Comparison of ENCODE assay signal across 17 cellular contexts in genomic region chr4:182175788-182176519, GRCh38.
DNase-seq lines count a peak whose midpoint lies in the region; ATAC-seq, FAIRE-seq and TF ChIP-seq lines count a peak whose summit lies in the region.
"Had no signal": no experiment of that assay in that cellular context is flagged by ENCODE, and none has a peak within 500 bp of the region (broad histone marks: within the 10 kb centered on the region; RNA-seq: fewer than 3 reads in every experiment).

No MANE protein-coding gene starts in this region.

- no peak for TF ChIP-seq CTCF in astrocyte (IDR thresholded peaks at IDR 0.05; ENCODE audit: insufficient read depth, low read depth, low read length)
- no peak for TF ChIP-seq CTCF in osteoblast (IDR thresholded peaks at IDR 0.05; ENCODE audit: extremely low read depth, low read depth, low read length)

- H4K20me1 ChIP-seq in astrocyte (ENCODE audit: insufficient read depth, low read length) (peaks cover 12% of the 10 kb centered on the region), osteoblast (ENCODE audit: insufficient read depth, low read length) (no peaks in the 10 kb centered on the region)

- no peak for FAIRE-seq in astrocyte (lab: Jason Lieb, UNC)
- FAIRE-seq: G401.6 had no signal

- H3K4me1 ChIP-seq in astrocyte (ENCODE audit: insufficient read depth, low read length) = peaks cover 15% of the 10 kb centered on the region
- peaks cover 11% of the 10 kb centered on the region for H3K4me1 ChIP-seq in osteoblast (ENCODE audit: insufficient read depth, low read length)

- no peaks in the 10 kb centered on the region for H3K9me3 Mint-ChIP-seq in astrocyte (ENCODE audit: unreplicated experiment)

- H3K79me2 ChIP-seq in astrocyte (ENCODE audit: insufficient read depth, low read length) (peaks cover 93% of the 10 kb centered on the region), osteoblast (ENCODE audit: insufficient read depth, low read length) (no peaks in the 10 kb centered on the region)

- H3K27ac Mint-ChIP-seq in astrocyte (ENCODE audit: unreplicated experiment) = no peak overlapping the region
- H3K27ac Mint-ChIP-seq: B cell; CD4-positive, CD25-positive, alpha-beta regulatory T cell had no signal

- ATAC-seq in GM21390 (IDR thresholded peaks at IDR 0.05; ENCODE audit: unreplicated experiment) = no peak
- ATAC-seq: HCT116 had no signal

- H3K9me3 ChIP-seq in astrocyte (ENCODE audit: insufficient read depth, low read depth, low read length) = no peaks in the 10 kb centered on the region
- no peaks in the 10 kb centered on the region for H3K9me3 ChIP-seq in osteoblast (ENCODE audit: low read depth, low read length)

- DNase-seq in NCI-H748 (lab: John Stamatoyannopoulos, UW; ENCODE audit: unreplicated experiment) = peak; percentile 20
- DNase-seq in NCI-H748 treated with DMSO at 0.1 percent for 48 hours (lab: John Stamatoyannopoulos, UW) = no peak
- peak; percentile 25 for DNase-seq in HT-29 (ENCODE audit: low spot score)
- DNase-seq in astrocyte (ENCODE audit: low read depth) = peak; percentile 65
- peak; percentile 36 for DNase-seq in osteoblast (ENCODE audit: insufficient read length, low spot score, missing footprints)
- DNase-seq in GOT3 (lab: John Stamatoyannopoulos, UW) = no peak
- DNase-seq: CD4-positive, CD25-positive, alpha-beta regulatory T cell; GM23248; KG1; NCI-H1930; NCI-H524; OCI-M1 had no signal

- H3K4me3 ChIP-seq in astrocyte (ENCODE audit: insufficient read depth, low read depth, low read length) (no peak overlapping the region), osteoblast (ENCODE audit: insufficient read depth, low read length) (no peak overlapping the region)
- H3K4me3 ChIP-seq: GM23248 had no signal

- peaks cover 4% of the 10 kb centered on the region for H3K36me3 Mint-ChIP-seq in astrocyte (ENCODE audit: low read depth, unreplicated experiment)
- H3K36me3 Mint-ChIP-seq: CD4-positive, CD25-positive, alpha-beta regulatory T cell had no signal

- H3K27me3 ChIP-seq in astrocyte (ENCODE audit: insufficient read depth, low read length) (no peaks in the 10 kb centered on the region), osteoblast (ENCODE audit: insufficient read depth, low read length) (no peaks in the 10 kb centered on the region)

- peaks cover 14% of the 10 kb centered on the region for H3K4me1 Mint-ChIP-seq in astrocyte (ENCODE audit: low read depth, unreplicated experiment)
- H3K4me1 Mint-ChIP-seq: B cell; CD4-positive, CD25-positive, alpha-beta regulatory T cell had no signal

- no peaks in the 10 kb centered on the region for H3K27me3 Mint-ChIP-seq in astrocyte (ENCODE audit: low read depth, unreplicated experiment)
- H3K27me3 Mint-ChIP-seq: B cell; CD4-positive, CD25-positive, alpha-beta regulatory T cell had no signal

- H3K4me3 Mint-ChIP-seq in astrocyte (ENCODE audit: unreplicated experiment) = no peak overlapping the region
- H3K4me3 Mint-ChIP-seq: B cell; CD4-positive, CD25-positive, alpha-beta regulatory T cell had no signal

- H2AFZ ChIP-seq in astrocyte (ENCODE audit: low read depth, low read length) (no peak overlapping the region), osteoblast (ENCODE audit: low read length) (no peak overlapping the region)
- H2AFZ ChIP-seq: GM23248 had no signal

- no peaks in the 10 kb centered on the region for H3K36me3 ChIP-seq in astrocyte (ENCODE audit: insufficient read depth, low read length)
- no peaks in the 10 kb centered on the region for H3K36me3 ChIP-seq in osteoblast (ENCODE audit: insufficient read depth, low read length)

- H3K27ac ChIP-seq in astrocyte (ENCODE audit: low read depth, low read length) (peak overlapping the region; percentile 4), osteoblast (ENCODE audit: low read depth, low read length) (no peak overlapping the region)
- H3K27ac ChIP-seq: GM23248, RWPE1 had no signal

- H3K4me2 ChIP-seq in astrocyte (ENCODE audit: low read length) (peak overlapping the region; percentile 24), osteoblast (ENCODE audit: insufficient read depth, low read length) (no peak overlapping the region)

- no peak overlapping the region for H3K9ac ChIP-seq in astrocyte (ENCODE audit: low read length)
- H3K9ac ChIP-seq: GM23248 had no signal

Comparison
In these comparisons a context has a peak if more than half of its experiments do, and no peak if none do; other contexts are left out.
1. DNase-seq: peak in NCI-H748 (single experiment), HT-29 (single experiment), astrocyte (single experiment) and osteoblast (single experiment); none in NCI-H748 treated with DMSO at 0.1 percent for 48 hours (single experiment) and GOT3 (single experiment).